Comparison of ENCODE assay signal across 10 cellular contexts in the genomic region with DNA sequence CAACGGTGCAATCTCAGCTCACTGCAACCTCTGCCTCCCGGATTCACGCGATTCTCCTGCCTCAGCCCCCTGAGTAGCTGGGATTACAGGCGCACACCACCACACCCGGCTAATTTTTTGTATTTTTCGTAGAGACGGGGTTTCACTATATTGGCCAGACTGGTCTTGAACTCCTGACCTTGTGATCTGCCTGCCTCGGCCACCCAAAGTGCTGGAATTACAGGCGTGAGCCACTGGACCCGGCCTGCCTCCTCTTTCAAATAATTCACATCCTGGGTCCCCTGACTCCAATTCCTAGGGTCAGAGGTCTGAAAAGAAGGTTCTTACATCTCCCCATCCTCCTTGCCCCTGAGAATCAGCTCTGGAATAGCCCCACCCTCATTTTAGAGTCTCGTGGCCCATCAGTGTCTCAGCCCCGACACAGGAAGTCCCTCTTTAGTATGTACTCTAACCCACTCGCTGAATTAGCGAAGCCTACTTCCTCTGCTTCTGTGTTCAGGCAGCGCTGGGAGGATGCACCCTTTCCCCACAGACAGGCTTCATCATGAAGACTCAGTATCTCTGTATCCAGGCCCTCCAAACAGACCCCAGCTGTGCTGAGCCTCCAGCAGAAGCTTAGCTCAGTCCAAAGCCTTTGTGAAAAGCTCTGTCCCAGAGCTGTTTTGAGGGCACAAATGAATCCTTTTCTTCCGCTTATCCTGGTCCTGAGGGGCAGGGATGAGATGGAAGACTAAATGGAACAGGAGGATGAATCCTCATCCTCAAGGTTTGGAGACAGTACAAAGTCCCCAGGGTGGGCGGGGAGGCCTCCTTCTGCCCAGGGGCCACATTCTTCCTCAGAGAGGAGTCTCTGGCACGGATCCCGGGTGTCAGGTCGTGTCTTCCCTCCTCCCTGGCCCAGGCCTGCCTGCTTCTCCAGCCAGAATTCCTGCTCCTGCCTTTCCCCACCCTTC. TPM values are rescaled to one million over a fixed set of nuclear protein-coding genes. Genes with fewer than 3 reads are reported as not detected.
DNase-seq lines count a peak whose midpoint lies in the region; ATAC-seq and TF ChIP-seq lines count a peak whose summit lies in the region.
"Had no signal": no experiment of that assay in that cellular context is flagged by ENCODE, and none has a peak within 500 bp of the region (broad histone marks: within the 10 kb centered on the region; RNA-seq: fewer than 3 reads in every experiment).

No MANE protein-coding gene starts in this region.

- no peak for TF ChIP-seq POLR2A in heart left ventricle (IDR thresholded peaks at IDR 0.05)

- TF ChIP-seq CTCF in heart left ventricle (IDR thresholded peaks at IDR 0.05) = no peak

- peak overlapping the region; percentile 97 for H3K27ac Mint-ChIP-seq in stimulated activated naive B cell treated with anti-CD40 and anti-IgM and Interleukin-4, amounts not matched to agents 10 μg/mL and 1 μg/mL and 100 μg/mL, for 72 hours

- peak overlapping the region; percentile 87 to 88 for H3K4me3 Mint-ChIP-seq in stimulated activated naive B cell treated with anti-CD40 and anti-IgM and Interleukin-4, amounts not matched to agents 10 μg/mL and 1 μg/mL and 100 μg/mL, for 72 hours

- H3K4me1 Mint-ChIP-seq in stimulated activated naive B cell treated with anti-CD40 and anti-IgM and Interleukin-4, amounts not matched to agents 10 μg/mL and 1 μg/mL and 100 μg/mL, for 72 hours = peaks cover 47 to 74% of the 10 kb centered on the region in 2 donors

- ATAC-seq in GM19468 (IDR thresholded peaks at IDR 0.05; ENCODE audit: extremely low read depth, unreplicated experiment) (peak; percentile 66), heart left ventricle (peak; percentile 39 to 71 (median 47))
- peak; percentile 58 to 62 for ATAC-seq in stimulated activated naive B cell treated with anti-CD40 and anti-IgM and Interleukin-4, amounts not matched to agents 10 μg/mL and 1 μg/mL and 100 μg/mL, for 72 hours (replicated peaks)

- no peaks in the 10 kb centered on the region for H3K9me3 Mint-ChIP-seq in stimulated activated naive B cell treated with anti-CD40 and anti-IgM and Interleukin-4, amounts not matched to agents 10 μg/mL and 1 μg/mL and 100 μg/mL, for 72 hours

- H3K36me3 Mint-ChIP-seq in stimulated activated naive B cell treated with anti-CD40 and anti-IgM and Interleukin-4, amounts not matched to agents 10 μg/mL and 1 μg/mL and 100 μg/mL, for 72 hours = peaks cover 28 to 42% of the 10 kb centered on the region in 2 donors

- H3K4me1 ChIP-seq in heart left ventricle = peaks cover 0 to 51% (median 2%) of the 10 kb centered on the region in 12 donors

- DNase-seq in activated CD4-positive, alpha-beta T cell treated with anti-CD3 and anti-CD28 coated beads, Interleukin-2, amount 50 U/mL, for 4 hours = peak; percentile 27 to 34
- DNase-seq in heart left ventricle (peak in 2 of 5 donors; percentile 29 to 34), DMS114 treated with DMSO at 0.1 percent for 48 hours (lab: John Stamatoyannopoulos, UW; ENCODE audit: unreplicated experiment) (no peak), GM03348 (ENCODE audit: low spot score) (no peak)
- DNase-seq in stimulated activated naive B cell treated with anti-CD40 and anti-IgM and Interleukin-4, amounts not matched to agents 10 μg/mL and 1 μg/mL and 100 μg/mL, for 72 hours = peak; percentile 64

- H3K4me3 ChIP-seq in GM08714 (ENCODE audit: low read length) (peak overlapping the region; percentile 1; the same call in 1 of the 2 replicates), heart left ventricle (no peak overlapping the region)

- H3K27me3 Mint-ChIP-seq in stimulated activated naive B cell treated with anti-CD40 and anti-IgM and Interleukin-4, amounts not matched to agents 10 μg/mL and 1 μg/mL and 100 μg/mL, for 72 hours = no peaks in the 10 kb centered on the region

- H3K36me3 ChIP-seq in KOPT-K1 (ENCODE audit: insufficient read depth, low read length) (no peaks in the 10 kb centered on the region), heart left ventricle (no peaks in the 10 kb centered on the region)

- peaks cover 0 to 3% (median 0%) of the 10 kb centered on the region in 9 donors for H3K27me3 ChIP-seq in heart left ventricle

- 55 to 68% (median 64%) methylated on average over 21 of the region's 21 CpGs for WGBS in heart left ventricle, 4 donors

- no peaks in the 10 kb centered on the region for H3K9me3 ChIP-seq in KOPT-K1 (ENCODE audit: insufficient read depth, low read length, poor library complexity, severe bottlenecking)
- H3K9me3 ChIP-seq in heart left ventricle = no peaks in the 10 kb centered on the region

- intact Hi-C loops in heart left ventricle (cut with DNase I) = no loop called here

- H3K27ac ChIP-seq in KOPT-K1 (ENCODE audit: low read depth, low read length, poor library complexity, severe bottlenecking) (peak overlapping the region; percentile 93), heart left ventricle (peak overlapping the region in 10 of 12 donors; percentile 20 to 75 (median 52))

RNA-seq across cellular contexts. Expression of gene LPAR5, which starts 3.5 kb away (rescaled TPM):
- 10 to 100 TPM in 1 of 9 donors, 1 to 10 TPM in 8; 3.7 to 11.7 (median 4.8) TPM for total RNA-seq in heart left ventricle
- polyA plus RNA-seq in heart left ventricle = 1 to 10 TPM; 3.5 to 4.7 TPM
- total RNA-seq: fibroblast of villous mesenchyme, NCI-H460 had no signal

RNA-seq across cellular contexts. Expression of gene ACRBP, which starts 14.9 kb away (rescaled TPM):
- 1 to 10 TPM in 4 of 9 donors, under 1 TPM in 4, not detected in 1; 0.32 to 7.2 (median 0.99) TPM for total RNA-seq in heart left ventricle
- under 1 TPM; 0.34 to 0.60 TPM for polyA plus RNA-seq in heart left ventricle
- total RNA-seq: fibroblast of villous mesenchyme had no signal

RNA-seq across cellular contexts. Expression of gene CHD4, which starts 25.1 kb away (rescaled TPM):
- 100 to 1,000 TPM; 131 to 237 (median 160) TPM for total RNA-seq in heart left ventricle
- polyA plus RNA-seq in heart left ventricle = 100 to 1,000 TPM; 144 to 189 TPM

RNA-seq across cellular contexts. Expression of gene ING4, which starts 30.6 kb away (rescaled TPM):
- 10 to 100 TPM; 17.4 to 39.0 (median 24.7) TPM for total RNA-seq in heart left ventricle
- polyA plus RNA-seq in heart left ventricle = 10 to 100 TPM; 14.6 to 23.6 TPM

RNA-seq across cellular contexts. Expression of gene ZNF384, which starts 56.9 kb away (rescaled TPM):
- 10 to 100 TPM; 19.4 to 38.1 (median 25.2) TPM for total RNA-seq in heart left ventricle
- polyA plus RNA-seq in heart left ventricle = 10 to 100 TPM; 15.0 to 29.7 TPM

Comparison
In these comparisons a context has a peak if more than half of its experiments do, and no peak if none do; other contexts are left out.
1. DNase-seq: peak in activated CD4-positive, alpha-beta T cell treated with anti-CD3 and anti-CD28 coated beads, Interleukin-2, amount 50 U/mL, for 4 hours (2 of 2) and stimulated activated naive B cell treated with anti-CD40 and anti-IgM and Interleukin-4, amounts not matched to agents 10 μg/mL and 1 μg/mL and 100 μg/mL, for 72 hours (single experiment); none in DMS114 treated with DMSO at 0.1 percent for 48 hours (single experiment) and GM03348 (single experiment).
2. Peak in every context shown above with its lines, with median percentiles within 50 percentile points of each other: ATAC-seq.